Comparison of ENCODE assay signal across 11 cellular contexts in the genomic region with DNA sequence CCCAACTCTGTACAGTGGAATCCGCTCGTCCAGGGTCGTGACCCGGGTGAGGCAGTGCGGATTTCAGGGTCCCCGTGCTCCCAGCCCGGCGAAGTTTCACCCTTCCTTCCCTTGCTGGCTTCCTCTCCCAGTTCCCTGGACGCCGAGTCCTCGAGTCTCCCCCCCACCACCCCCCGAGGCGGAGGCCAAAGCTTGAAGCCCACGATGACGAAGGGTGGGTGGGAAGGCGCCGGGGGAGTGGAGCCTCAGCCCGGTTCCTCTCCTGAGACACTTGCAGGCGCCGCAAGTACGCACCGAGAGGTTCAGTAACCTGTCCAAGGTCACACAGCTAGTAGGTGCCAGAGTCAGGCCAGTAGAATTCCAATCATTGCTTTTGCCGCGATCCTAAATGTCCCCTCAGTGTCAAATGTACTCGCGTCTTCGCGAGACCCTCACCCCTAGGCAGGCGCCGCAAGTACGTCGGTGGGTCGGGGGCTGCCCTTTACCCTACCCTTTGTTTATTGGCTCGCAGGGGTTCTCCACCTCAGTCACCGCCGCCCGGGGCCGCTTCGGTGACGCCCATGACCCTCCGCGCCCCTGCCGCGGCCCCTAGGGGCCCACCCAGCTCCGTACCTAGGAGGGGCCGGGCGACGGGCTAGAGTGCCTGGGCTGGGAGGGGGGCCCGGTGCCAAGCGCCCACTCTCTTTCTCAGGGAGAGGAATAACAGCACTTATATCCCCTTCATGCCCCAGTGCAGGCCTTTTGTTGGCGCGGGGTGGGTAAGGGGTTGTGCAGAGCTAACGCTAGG. TPM values are rescaled to one million over a fixed set of nuclear protein-coding genes. Genes with fewer than 3 reads are reported as not detected.
A peak's percentile ranks its signal among the peaks of the same experiment; 100 is the strongest.
DNase-seq lines count a peak whose midpoint lies in the region; ATAC-seq and TF ChIP-seq lines count a peak whose summit lies in the region.
"Had no signal": no experiment of that assay in that cellular context is flagged by ENCODE, and none has a peak within 500 bp of the region (broad histone marks: within the 10 kb centered on the region; RNA-seq: fewer than 3 reads in every experiment).

No MANE protein-coding gene starts in this region.

- TF ChIP-seq CTCF in endothelial cell (IDR thresholded peaks at IDR 0.05; ENCODE audit: unreplicated experiment) (no peak), tibial nerve (IDR thresholded peaks at IDR 0.05) (no peak)

- DNase-seq in activated T-cell treated with anti-CD3 and anti-CD28 coated beads, Interleukin-2, amount 50 U/mL, for 72 hours: no peak
- no peak for DNase-seq in activated T-cell treated with anti-CD3 and anti-CD28 coated beads, Interleukin-2, amount 50 U/mL, for 1 hour
- no peak for DNase-seq in endothelial cell (ENCODE audit: low spot score)
- no peak for DNase-seq in naive thymus-derived CD8-positive, alpha-beta T cell
- no peak for DNase-seq in tibial nerve (ENCODE audit: low spot score in 2 of 2)
- no peak for DNase-seq in activated CD4-positive, alpha-beta T cell treated with anti-CD3 and anti-CD28 coated beads for 48 hours
- no peak for DNase-seq in AG08396 (ENCODE audit: low spot score)
- DNase-seq: activated CD4-positive, CD25-positive, alpha-beta regulatory T cell; activated CD8-positive, alpha-beta memory T cell treated with anti-CD3 and anti-CD28 coated beads, Interleukin-2, amount 50 U/mL, for 48 hours; stimulated activated naive CD8-positive, alpha-beta T cell treated with anti-CD3 and anti-CD28 coated beads, Interleukin-15, amount 100 ng/mL, for 72 hours had no signal

- no peak for TF ChIP-seq EP300 in tibial nerve (IDR thresholded peaks at IDR 0.05)

- peak overlapping the region in 3 of 4 donors; percentile 8 to 42 (median 41) for H3K4me3 ChIP-seq in tibial nerve

- peaks cover 0 to 70% of the 10 kb centered on the region in 2 donors for H3K27me3 ChIP-seq in tibial nerve

- no peaks in the 10 kb centered on the region for H3K36me3 Mint-ChIP-seq in activated T-cell treated with anti-CD3 and anti-CD28 coated beads, Interleukin-2, amount 50 U/mL, for 72 hours (ENCODE audit: insufficient read depth in 2 of 2)
- H3K36me3 Mint-ChIP-seq in endothelial cell (ENCODE audit: low read depth, unreplicated experiment): peaks cover 13% of the 10 kb centered on the region
- no peaks in the 10 kb centered on the region for H3K36me3 Mint-ChIP-seq in naive thymus-derived CD8-positive, alpha-beta T cell

- H3K4me1 ChIP-seq in tibial nerve: peaks cover 0 to 39% (median 23%) of the 10 kb centered on the region in 4 donors

- H3K4me3 Mint-ChIP-seq in activated T-cell treated with anti-CD3 and anti-CD28 coated beads, Interleukin-2, amount 50 U/mL, for 72 hours: peak overlapping the region; percentile 69
- H3K4me3 Mint-ChIP-seq in endothelial cell (ENCODE audit: unreplicated experiment): peak overlapping the region; percentile 72
- peak overlapping the region in 6 of 10 donors; percentile 73 to 81 (median 77) for H3K4me3 Mint-ChIP-seq in naive thymus-derived CD8-positive, alpha-beta T cell

- H3K4me1 Mint-ChIP-seq in activated T-cell treated with anti-CD3 and anti-CD28 coated beads, Interleukin-2, amount 50 U/mL, for 72 hours (ENCODE audit: low read depth): peaks cover 37% of the 10 kb centered on the region
- H3K4me1 Mint-ChIP-seq in endothelial cell (ENCODE audit: unreplicated experiment): peaks cover 38% of the 10 kb centered on the region
- peaks cover 9 to 42% (median 33%) of the 10 kb centered on the region in 4 donors for H3K4me1 Mint-ChIP-seq in naive thymus-derived CD8-positive, alpha-beta T cell

- ATAC-seq in activated T-cell treated with anti-CD3 and anti-CD28 coated beads, Interleukin-2, amount 50 U/mL, for 72 hours (replicated peaks in 1 of 2): no peak
- no peak for ATAC-seq in naive thymus-derived CD8-positive, alpha-beta T cell
- ATAC-seq in HG03108 (IDR thresholded peaks at IDR 0.05; ENCODE audit: unreplicated experiment): no peak
- ATAC-seq: stimulated activated naive CD8-positive, alpha-beta T cell treated with anti-CD3 and anti-CD28 coated beads, Interleukin-15, amount 100 ng/mL, for 72 hours had no signal

- POLR2A ChIA-PET in naive thymus-derived CD8-positive, alpha-beta T cell (lab: Charles Lee): no interaction called here

- peaks cover 83% of the 10 kb centered on the region for H3K27me3 Mint-ChIP-seq in activated T-cell treated with anti-CD3 and anti-CD28 coated beads, Interleukin-2, amount 50 U/mL, for 72 hours (ENCODE audit: low read depth)
- peaks cover 15% of the 10 kb centered on the region for H3K27me3 Mint-ChIP-seq in endothelial cell (ENCODE audit: unreplicated experiment)
- H3K27me3 Mint-ChIP-seq in naive thymus-derived CD8-positive, alpha-beta T cell: peaks cover 36 to 92% (median 61%) of the 10 kb centered on the region in 5 donors

- H3K27ac ChIP-seq in tibial nerve: no peak overlapping the region

- no peaks in the 10 kb centered on the region for H3K9me3 Mint-ChIP-seq in activated T-cell treated with anti-CD3 and anti-CD28 coated beads, Interleukin-2, amount 50 U/mL, for 72 hours
- H3K9me3 Mint-ChIP-seq in endothelial cell (ENCODE audit: unreplicated experiment): no peaks in the 10 kb centered on the region
- H3K9me3 Mint-ChIP-seq in naive thymus-derived CD8-positive, alpha-beta T cell: no peaks in the 10 kb centered on the region
- H3K9me3 Mint-ChIP-seq: stimulated activated naive CD8-positive, alpha-beta T cell treated with anti-CD3 and anti-CD28 coated beads, Interleukin-15, amount 100 ng/mL, for 72 hours had no signal

- no peak overlapping the region for H3K27ac Mint-ChIP-seq in activated T-cell treated with anti-CD3 and anti-CD28 coated beads, Interleukin-2, amount 50 U/mL, for 72 hours
- no peak overlapping the region for H3K27ac Mint-ChIP-seq in endothelial cell (ENCODE audit: unreplicated experiment)
- H3K27ac Mint-ChIP-seq in naive thymus-derived CD8-positive, alpha-beta T cell: peak overlapping the region in 1 of 10 donors; percentile 33
- H3K27ac Mint-ChIP-seq: stimulated activated naive CD8-positive, alpha-beta T cell treated with anti-CD3 and anti-CD28 coated beads, Interleukin-15, amount 100 ng/mL, for 72 hours had no signal

- 17 to 24% methylated on average over 37 to 50 of the region's 53 CpGs for WGBS in tibial nerve, 2 donors

- peaks cover 0 to 8% (median 0%) of the 10 kb centered on the region in 4 donors for H3K9me3 ChIP-seq in tibial nerve

- TF ChIP-seq POLR2A in tibial nerve (IDR thresholded peaks at IDR 0.05): no peak

- no peaks in the 10 kb centered on the region for H3K36me3 ChIP-seq in tibial nerve

RNA-seq across cellular contexts. Expression of a gene that starts 5.7 kb away (rescaled TPM):
- total RNA-seq in activated T-cell treated with anti-CD3 and anti-CD28 coated beads, Interleukin-2, amount 50 U/mL, for 72 hours: not detected
- total RNA-seq in endothelial cell (ENCODE audit: unreplicated experiment): not detected
- total RNA-seq in naive thymus-derived CD8-positive, alpha-beta T cell: not detected
- polyA plus RNA-seq in naive thymus-derived CD8-positive, alpha-beta T cell: not detected
- not detected for total RNA-seq in tibial nerve

RNA-seq across cellular contexts. Expression of a gene that starts 46.2 kb away (rescaled TPM):
- 100 to 1,000 TPM; 730 to 898 TPM for total RNA-seq in activated T-cell treated with anti-CD3 and anti-CD28 coated beads, Interleukin-2, amount 50 U/mL, for 72 hours
- total RNA-seq in endothelial cell (ENCODE audit: unreplicated experiment): 147 TPM
- total RNA-seq in naive thymus-derived CD8-positive, alpha-beta T cell: 100 to 1,000 TPM; 352 to 353 TPM
- polyA plus RNA-seq in naive thymus-derived CD8-positive, alpha-beta T cell: 100 to 1,000 TPM; 119 to 164 (median 125) TPM
- 100 to 1,000 TPM; 108 to 148 (median 133) TPM for total RNA-seq in tibial nerve

RNA-seq across cellular contexts. Expression of a gene that starts 57.9 kb away (rescaled TPM):
- not detected for total RNA-seq in activated T-cell treated with anti-CD3 and anti-CD28 coated beads, Interleukin-2, amount 50 U/mL, for 72 hours
- total RNA-seq in endothelial cell (ENCODE audit: unreplicated experiment): not detected
- total RNA-seq in naive thymus-derived CD8-positive, alpha-beta T cell: not detected
- not detected for polyA plus RNA-seq in naive thymus-derived CD8-positive, alpha-beta T cell
- total RNA-seq in tibial nerve: not detected
